In genomic region chr13:106376411-106377112, GRCh38 we compare ENCODE assay signal across 11 cellular contexts.
DNase-seq lines count a peak whose midpoint lies in the region; ATAC-seq, FAIRE-seq and TF ChIP-seq lines count a peak whose summit lies in the region.
"Had no signal": no experiment of that assay in that cellular context is flagged by ENCODE, and none has a peak within 500 bp of the region (broad histone marks: within the 10 kb centered on the region; RNA-seq: fewer than 3 reads in every experiment).

No MANE protein-coding gene starts in this region.

- no peaks in the 10 kb centered on the region for H3K27me3 ChIP-seq in H1 (replicated peaks in 1 of 4; ENCODE audit: control insufficient read depth in 3 of 4, extremely low read depth in 1 of 4, insufficient read depth in 3 of 4, low read length in 3 of 4)

- no peak overlapping the region for H3K4ac ChIP-seq in H1 (replicated peaks; ENCODE audit: insufficient read length, low read depth, low read length)

- no peak overlapping the region for H2BK20ac ChIP-seq in H1 (ENCODE audit: low read length)

- no peaks in the 10 kb centered on the region for H3K36me3 ChIP-seq in H1 (ENCODE audit: control insufficient read depth in 2 of 4, insufficient read depth in 4 of 4, low read length in 3 of 4)
- H3K36me3 ChIP-seq: left ventricle myocardium inferior had no signal

- no peak overlapping the region for H2BK12ac ChIP-seq in H1 (ENCODE audit: low read depth, low read length)

- no peak for ATAC-seq in GM21526 (IDR thresholded peaks at IDR 0.05; ENCODE audit: low FRiP score, unreplicated experiment)

- H3K14ac ChIP-seq in H1 (ENCODE audit: insufficient read length): no peak overlapping the region

- no peak overlapping the region for H4K91ac ChIP-seq in H1 (replicated peaks; ENCODE audit: insufficient read length, low read length)

- no peak for TF ChIP-seq POLR2A in NB4 (IDR thresholded peaks at IDR 0.05; ENCODE audit: extremely low read depth, insufficient read length)
- TF ChIP-seq POLR2A in H1 (IDR thresholded peaks at IDR 0.05; ENCODE audit: control extremely low read depth in 1 of 2, low read depth in 2 of 2, low read length in 2 of 2): no peak

- no peak overlapping the region for H4K5ac ChIP-seq in H1 (ENCODE audit: insufficient read length, low read depth, low read length)

- no peaks in the 10 kb centered on the region for H3K9me3 ChIP-seq in H1 (ENCODE audit: insufficient read depth in 2 of 2, low read depth in 1 of 2, low read length in 1 of 2)
- H3K9me3 ChIP-seq: left ventricle myocardium inferior had no signal

- H3K79me2 ChIP-seq in H1 (ENCODE audit: control insufficient read depth in 1 of 2, insufficient read depth in 2 of 2, low read length in 2 of 2): no peaks in the 10 kb centered on the region

- WGBS in H1 (ENCODE audit: extremely low coverage in 1 of 2, insufficient coverage in 1 of 2, insufficient read length in 1 of 2, insufficient replicate concordance in 2 of 2, low coverage in 1 of 2, low lambda C conversion rate in 2 of 2, missing lambda C conversion rate in 1 of 2), 2 experiments: 96% methylated on average over 20 of the region's 20 CpGs; no CpG with 5 or more reads in 1 of the 2 experiments

- H3K23ac ChIP-seq in H1 (ENCODE audit: insufficient read length): no peak overlapping the region

- H3K79me1 ChIP-seq in H1 (ENCODE audit: low read depth, low read length): no peaks in the 10 kb centered on the region

- no peak overlapping the region for H2AFZ ChIP-seq in H1 (ENCODE audit: low read length)

- TF ChIP-seq RAD21 in H1 (IDR thresholded peaks at IDR 0.05 in 1 of 2, conservative IDR thresholded peaks at IDR 0.05 in 1 of 2; ENCODE audit: low read depth in 2 of 2, low read length in 2 of 2): peak; percentile 17 to 24; a peak in 2 of 4 replicates

- no peak overlapping the region for H2BK5ac ChIP-seq in H1 (ENCODE audit: low read depth, low read length)

- H3K27ac ChIP-seq in H1 (ENCODE audit: low read depth, low read length): no peak overlapping the region
- H3K27ac ChIP-seq: 22Rv1, left ventricle myocardium inferior had no signal

- TF ChIP-seq CTCF in NB4 (IDR thresholded peaks at IDR 0.05; ENCODE audit: low read depth, low read length) (peak; percentile 21), H1 (IDR thresholded peaks at IDR 0.05; ENCODE audit: control extremely low read depth in 1 of 3, insufficient read depth in 1 of 3, low read depth in 1 of 3, low read length in 3 of 3) (peak in 2 of 3 experiments; percentile 34 to 38; a peak in 2 of 4 replicates)

- H3K56ac ChIP-seq in H1 (replicated peaks; ENCODE audit: insufficient read length, low read depth, low read length): no peak overlapping the region

- TF ChIP-seq EP300 in H1 (IDR thresholded peaks at IDR 0.05; ENCODE audit: borderline replicate concordance in 1 of 2, low read depth in 2 of 2, low read length in 2 of 2): no peak

- H4K8ac ChIP-seq in H1 (ENCODE audit: extremely low read depth, insufficient read depth, low read length): no peak overlapping the region

- no peak overlapping the region for H2BK15ac ChIP-seq in H1 (ENCODE audit: low read length)

- no peaks in the 10 kb centered on the region for H3K4me1 ChIP-seq in H1 (replicated peaks in 1 of 4; ENCODE audit: control insufficient read depth in 3 of 4, insufficient read depth in 4 of 4, low read length in 3 of 4)
- H3K4me1 ChIP-seq: left ventricle myocardium inferior had no signal

- H2BK120ac ChIP-seq in H1 (replicated peaks; ENCODE audit: low read depth, low read length): no peak overlapping the region

- H3K4me2 ChIP-seq in H1 (ENCODE audit: insufficient read depth in 1 of 2, low read depth in 2 of 2, low read length in 2 of 2): no peak overlapping the region

- H3K4me3 ChIP-seq in NB4 (ENCODE audit: low read depth, low read length) (no peak overlapping the region), H1 (ENCODE audit: extremely low read depth in 1 of 4, insufficient read depth in 2 of 4, low read depth in 3 of 4, low read length in 4 of 4) (no peak overlapping the region)
- H3K4me3 ChIP-seq: left ventricle myocardium inferior had no signal

- DNase-seq in DMS 273 (lab: John Stamatoyannopoulos, UW; ENCODE audit: unreplicated experiment) (peak; percentile 9), DMS 273 treated with DMSO at 0.1 percent for 48 hours (lab: John Stamatoyannopoulos, UW) (no peak), NB4 (ENCODE audit: low read depth) (peak; percentile 67), H1 (ENCODE audit: low read depth in 1 of 2, low spot score in 2 of 2) (no peak), renal cortical epithelial cell (ENCODE audit: low read depth) (peak; percentile 93)
- no peak for DNase-seq in activated CD4-positive, CD25-positive, alpha-beta regulatory T cell treated with anti-CD3 and anti-CD28 coated beads, Interleukin-2, amount 50 U/mL, for 72 hours
- DNase-seq in activated CD8-positive, alpha-beta memory T cell treated with anti-CD3 and anti-CD28 coated beads, Interleukin-2, amount 50 U/mL, for 48 hours: no peak
- DNase-seq: left ventricle myocardium inferior, NCI-H446 had no signal

- no peak overlapping the region for H2AK5ac ChIP-seq in H1 (ENCODE audit: low read depth, low read length)

- CTCF ChIA-PET in H1 (lab: Charles Lee; ENCODE audit: partially characterized antibody): interaction anchor here (1.0 to 1.2 kb wide), 2 partner anchors 29 to 278 kb away, joined by 3 to 4 read pairs; no protein-coding TSS in a partner anchor

- POLR2A ChIA-PET in H1 (lab: Charles Lee; ENCODE audit: partially characterized antibody): no interaction called here

- no peak for FAIRE-seq in H1 (lab: Jason Lieb, UNC)

- H3K23me2 ChIP-seq in H1 (ENCODE audit: low read depth, low read length): no peaks in the 10 kb centered on the region

- H3K18ac ChIP-seq in H1 (ENCODE audit: extremely low read depth, low read length): no peak overlapping the region

- H3K9ac ChIP-seq in H1 (replicated peaks in 1 of 4; ENCODE audit: extremely low read depth in 1 of 4, low read depth in 3 of 4, low read length in 3 of 4): no peak overlapping the region

- H4K20me1 ChIP-seq in H1 (replicated peaks in 1 of 2; ENCODE audit: control insufficient read depth in 1 of 2, insufficient read depth in 2 of 2, low read length in 2 of 2): no peaks in the 10 kb centered on the region

TF ChIP-seq in H1, 55 proteins besides CTCF, POLR2A, EP300 and RAD21:
- TF ChIP-seq E2F6 (IDR thresholded peaks at IDR 0.05): no peak
- TF ChIP-seq SP2 (IDR thresholded peaks at IDR 0.05; ENCODE audit: low read length): no peak
- TF ChIP-seq USF2 (IDR thresholded peaks at IDR 0.05; ENCODE audit: low read length): no peak

Comparison
In these comparisons a context has a peak if more than half of its experiments do, and no peak if none do; other contexts are left out.
1. DNase-seq: peak in DMS 273 (single experiment), NB4 (single experiment) and renal cortical epithelial cell (single experiment); none in DMS 273 treated with DMSO at 0.1 percent for 48 hours (single experiment), H1 (0 of 2), activated CD4-positive, CD25-positive, alpha-beta regulatory T cell treated with anti-CD3 and anti-CD28 coated beads, Interleukin-2, amount 50 U/mL, for 72 hours (single experiment) and activated CD8-positive, alpha-beta memory T cell treated with anti-CD3 and anti-CD28 coated beads, Interleukin-2, amount 50 U/mL, for 48 hours (single experiment).